Comparison of ENCODE assay signal across 1 cellular context in the genomic region with DNA sequence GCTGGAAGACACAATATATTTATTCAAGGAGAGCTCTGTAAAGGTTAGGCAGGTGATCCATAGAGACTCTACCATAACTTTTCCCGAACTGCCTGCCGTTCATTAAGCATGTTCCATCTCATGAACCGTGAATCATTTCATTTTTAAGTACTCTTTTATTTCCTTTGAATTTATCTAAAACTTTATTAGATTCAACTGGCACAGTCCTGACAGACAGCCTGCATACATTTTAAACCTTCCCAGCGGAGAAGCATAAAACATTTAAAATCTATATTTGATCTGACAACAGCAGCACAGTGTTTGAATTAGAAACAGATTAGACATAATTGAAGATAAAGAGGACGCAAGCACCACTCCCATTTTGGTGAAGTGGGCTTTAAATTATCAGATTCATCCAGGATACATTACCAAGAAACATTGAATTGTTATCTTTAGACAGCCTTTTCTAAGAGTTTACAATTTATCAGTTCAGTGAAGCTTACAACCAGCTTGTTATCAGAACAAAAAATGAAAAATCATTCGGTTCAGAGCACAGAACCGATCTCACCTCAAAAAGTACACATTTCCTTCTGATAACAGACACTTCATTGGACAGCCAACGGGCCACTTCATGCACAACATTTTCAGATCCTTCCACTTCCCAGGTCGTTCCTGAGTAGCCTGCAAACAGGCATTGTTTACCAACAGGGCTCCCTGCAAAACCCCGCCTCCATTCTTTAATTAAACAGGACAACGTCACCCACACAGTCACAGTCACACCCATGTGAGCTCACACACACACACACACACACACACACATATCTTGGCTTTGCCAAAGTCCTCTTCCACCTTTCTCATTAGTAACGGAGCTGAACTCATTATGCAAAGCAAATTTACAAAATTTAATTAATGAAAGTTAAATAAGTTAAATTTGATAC.
TF ChIP-seq lines count a peak whose summit lies in the region.

No MANE protein-coding gene starts in this region.

TF ChIP-seq in HEK293, 187 proteins besides CTCF, POLR2A, EP300 and RAD21 (continued from another document):
- TF ChIP-seq, protein P1, sequence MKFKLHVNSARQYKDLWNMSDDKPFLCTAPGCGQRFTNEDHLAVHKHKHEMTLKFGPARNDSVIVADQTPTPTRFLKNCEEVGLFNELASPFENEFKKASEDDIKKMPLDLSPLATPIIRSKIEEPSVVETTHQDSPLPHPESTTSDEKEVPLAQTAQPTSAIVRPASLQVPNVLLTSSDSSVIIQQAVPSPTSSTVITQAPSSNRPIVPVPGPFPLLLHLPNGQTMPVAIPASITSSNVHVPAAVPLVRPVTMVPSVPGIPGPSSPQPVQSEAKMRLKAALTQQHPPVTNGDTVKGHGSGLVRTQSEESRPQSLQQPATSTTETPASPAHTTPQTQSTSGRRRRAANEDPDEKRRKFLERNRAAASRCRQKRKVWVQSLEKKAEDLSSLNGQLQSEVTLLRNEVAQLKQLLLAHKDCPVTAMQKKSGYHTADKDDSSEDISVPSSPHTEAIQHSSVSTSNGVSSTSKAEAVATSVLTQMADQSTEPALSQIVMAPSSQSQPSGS (tag by site-specific recombination; IDR thresholded peaks at IDR 0.05; ENCODE audit: low read depth), result peak; percentile 47; the same call in 1 of the 2 replicates
- TF ChIP-seq ZBTB21 (tag by site-specific recombination; IDR thresholded peaks at IDR 0.05), result peak; percentile 75
- TF ChIP-seq ZNF433 (tag by site-specific recombination; IDR thresholded peaks at IDR 0.05; ENCODE audit: low read depth), result no peak
- peak; percentile 47; the same call in 1 of the 2 replicates for TF ChIP-seq ZFHX2 (tag by site-specific recombination; conservative IDR thresholded peaks at IDR 0.05)
- TF ChIP-seq, protein P2, sequence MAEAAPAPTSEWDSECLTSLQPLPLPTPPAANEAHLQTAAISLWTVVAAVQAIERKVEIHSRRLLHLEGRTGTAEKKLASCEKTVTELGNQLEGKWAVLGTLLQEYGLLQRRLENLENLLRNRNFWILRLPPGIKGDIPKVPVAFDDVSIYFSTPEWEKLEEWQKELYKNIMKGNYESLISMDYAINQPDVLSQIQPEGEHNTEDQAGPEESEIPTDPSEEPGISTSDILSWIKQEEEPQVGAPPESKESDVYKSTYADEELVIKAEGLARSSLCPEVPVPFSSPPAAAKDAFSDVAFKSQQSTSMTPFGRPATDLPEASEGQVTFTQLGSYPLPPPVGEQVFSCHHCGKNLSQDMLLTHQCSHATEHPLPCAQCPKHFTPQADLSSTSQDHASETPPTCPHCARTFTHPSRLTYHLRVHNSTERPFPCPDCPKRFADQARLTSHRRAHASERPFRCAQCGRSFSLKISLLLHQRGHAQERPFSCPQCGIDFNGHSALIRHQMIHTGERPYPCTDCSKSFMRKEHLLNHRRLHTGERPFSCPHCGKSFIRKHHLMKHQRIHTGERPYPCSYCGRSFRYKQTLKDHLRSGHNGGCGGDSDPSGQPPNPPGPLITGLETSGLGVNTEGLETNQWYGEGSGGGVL (tag by site-specific recombination; IDR thresholded peaks at IDR 0.05), result 0 out of 2 replicates have a peak, but pooled peaks have one; percentile 18
- 0 out of 2 replicates have a peak, but pooled peaks have one; percentile 27 for TF ChIP-seq ZNF335 (tag by site-specific recombination; conservative IDR thresholded peaks at IDR 0.05)
- TF ChIP-seq EGR2 (tag by site-specific recombination; IDR thresholded peaks at IDR 0.05; ENCODE audit: low read depth), result 0 out of 2 replicates have a peak, but pooled peaks have one; percentile 22
- TF ChIP-seq ZFP69B (tag by site-specific recombination; IDR thresholded peaks at IDR 0.05), result peak; percentile 49; the same call in 1 of the 2 replicates
- TF ChIP-seq KLF1 (tag by site-specific recombination; IDR thresholded peaks at IDR 0.05), result peak; percentile 50
- no peak for TF ChIP-seq KLF10 (tag by site-specific recombination; IDR thresholded peaks at IDR 0.05)
- TF ChIP-seq ZNF394 (tag by site-specific recombination; IDR thresholded peaks at IDR 0.05; ENCODE audit: borderline replicate concordance), result no peak
- no peak for TF ChIP-seq ZNF521 (tag by site-specific recombination; IDR thresholded peaks at IDR 0.05)
- no peak for TF ChIP-seq MYNN (tag by site-specific recombination; IDR thresholded peaks at IDR 0.05; ENCODE audit: borderline replicate concordance)
- 0 out of 2 replicates have a peak, but pooled peaks have one; percentile 30 for TF ChIP-seq KLF8 (tag by site-specific recombination; IDR thresholded peaks at IDR 0.05)
- TF ChIP-seq ZFP3 (tag by site-specific recombination; IDR thresholded peaks at IDR 0.05; ENCODE audit: low read depth), result no peak
- peak; percentile 60 for TF ChIP-seq ZNF629 (tag by site-specific recombination; IDR thresholded peaks at IDR 0.05)
